Comparison of ENCODE assay signal across 1 cellular context in genomic region chr18:58407263-58407648, GRCh38.
TF ChIP-seq lines count a peak whose summit lies in the region.

No MANE protein-coding gene starts in this region.

TF ChIP-seq in HepG2, 621 proteins besides CTCF, POLR2A, EP300 and RAD21 (continued from another document and continues in another):
- TF ChIP-seq, protein P1, sequence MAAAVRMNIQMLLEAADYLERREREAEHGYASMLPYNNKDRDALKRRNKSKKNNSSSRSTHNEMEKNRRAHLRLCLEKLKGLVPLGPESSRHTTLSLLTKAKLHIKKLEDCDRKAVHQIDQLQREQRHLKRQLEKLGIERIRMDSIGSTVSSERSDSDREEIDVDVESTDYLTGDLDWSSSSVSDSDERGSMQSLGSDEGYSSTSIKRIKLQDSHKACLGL (CRISPR knock-in tag; IDR thresholded peaks at IDR 0.05): no peak
- TF ChIP-seq KDM2A (CRISPR knock-in tag; IDR thresholded peaks at IDR 0.05; ENCODE audit: borderline replicate concordance, low read depth): peak; percentile 27
- no peak for TF ChIP-seq HOXD1 (CRISPR knock-in tag; IDR thresholded peaks at IDR 0.05)
- TF ChIP-seq, protein P2, sequence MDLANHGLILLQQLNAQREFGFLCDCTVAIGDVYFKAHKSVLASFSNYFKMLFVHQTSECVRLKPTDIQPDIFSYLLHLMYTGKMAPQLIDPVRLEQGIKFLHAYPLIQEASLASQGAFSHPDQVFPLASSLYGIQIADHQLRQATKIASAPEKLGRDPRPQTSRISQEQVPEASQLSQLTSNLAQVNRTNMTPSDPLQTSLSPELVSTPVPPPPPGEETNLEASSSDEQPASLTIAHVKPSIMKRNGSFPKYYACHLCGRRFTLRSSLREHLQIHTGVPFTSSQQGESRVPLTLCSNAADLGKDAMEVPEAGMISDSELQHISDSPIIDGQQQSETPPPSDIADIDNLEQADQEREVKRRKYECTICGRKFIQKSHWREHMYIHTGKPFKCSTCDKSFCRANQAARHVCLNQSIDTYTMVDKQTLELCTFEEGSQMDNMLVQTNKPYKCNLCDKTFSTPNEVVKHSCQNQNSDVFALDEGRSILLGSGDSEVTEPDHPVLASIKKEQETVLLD (CRISPR knock-in tag; IDR thresholded peaks at IDR 0.05; ENCODE audit: low read depth): no peak
- TF ChIP-seq CSRNP1 (CRISPR knock-in tag; IDR thresholded peaks at IDR 0.05): no peak
- 0 out of 2 replicates have a peak, but pooled peaks have one; percentile 11 for TF ChIP-seq BRCA1 (CRISPR knock-in tag; IDR thresholded peaks at IDR 0.05)
- TF ChIP-seq MEIS1 (CRISPR knock-in tag; IDR thresholded peaks at IDR 0.05; ENCODE audit: borderline replicate concordance): no peak
- TF ChIP-seq ZNF362 (CRISPR knock-in tag; IDR thresholded peaks at IDR 0.05; ENCODE audit: borderline replicate concordance): no peak
- TF ChIP-seq, protein P3, sequence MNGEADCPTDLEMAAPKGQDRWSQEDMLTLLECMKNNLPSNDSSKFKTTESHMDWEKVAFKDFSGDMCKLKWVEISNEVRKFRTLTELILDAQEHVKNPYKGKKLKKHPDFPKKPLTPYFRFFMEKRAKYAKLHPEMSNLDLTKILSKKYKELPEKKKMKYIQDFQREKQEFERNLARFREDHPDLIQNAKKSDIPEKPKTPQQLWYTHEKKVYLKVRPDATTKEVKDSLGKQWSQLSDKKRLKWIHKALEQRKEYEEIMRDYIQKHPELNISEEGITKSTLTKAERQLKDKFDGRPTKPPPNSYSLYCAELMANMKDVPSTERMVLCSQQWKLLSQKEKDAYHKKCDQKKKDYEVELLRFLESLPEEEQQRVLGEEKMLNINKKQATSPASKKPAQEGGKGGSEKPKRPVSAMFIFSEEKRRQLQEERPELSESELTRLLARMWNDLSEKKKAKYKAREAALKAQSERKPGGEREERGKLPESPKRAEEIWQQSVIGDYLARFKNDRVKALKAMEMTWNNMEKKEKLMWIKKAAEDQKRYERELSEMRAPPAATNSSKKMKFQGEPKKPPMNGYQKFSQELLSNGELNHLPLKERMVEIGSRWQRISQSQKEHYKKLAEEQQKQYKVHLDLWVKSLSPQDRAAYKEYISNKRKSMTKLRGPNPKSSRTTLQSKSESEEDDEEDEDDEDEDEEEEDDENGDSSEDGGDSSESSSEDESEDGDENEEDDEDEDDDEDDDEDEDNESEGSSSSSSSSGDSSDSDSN (CRISPR knock-in tag; IDR thresholded peaks at IDR 0.05): peak; percentile 17; the same call in 1 of the 2 replicates
- no peak for TF ChIP-seq SKIL (CRISPR knock-in tag; IDR thresholded peaks at IDR 0.05; ENCODE audit: borderline replicate concordance)
- TF ChIP-seq NFE2 (CRISPR knock-in tag; IDR thresholded peaks at IDR 0.05): no peak
- no peak for TF ChIP-seq FOXM1 (CRISPR knock-in tag; IDR thresholded peaks at IDR 0.05)
- no peak for TF ChIP-seq NFIC (IDR thresholded peaks at IDR 0.05; ENCODE audit: low read length)
- no peak for TF ChIP-seq HES4 (CRISPR knock-in tag; IDR thresholded peaks at IDR 0.05; ENCODE audit: borderline replicate concordance)
- TF ChIP-seq ZNF709 (CRISPR knock-in tag; IDR thresholded peaks at IDR 0.05): no peak
- TF ChIP-seq FOXP1 (IDR thresholded peaks at IDR 0.05): no peak
- TF ChIP-seq FOXP1 (CRISPR knock-in tag; IDR thresholded peaks at IDR 0.05): peak; percentile 28
- no peak for TF ChIP-seq PRPF4 (IDR thresholded peaks at IDR 0.05; ENCODE audit: low read depth, low read length, poor library complexity, severe bottlenecking)
- TF ChIP-seq ZNF777 (CRISPR knock-in tag; IDR thresholded peaks at IDR 0.05): no peak
- TF ChIP-seq, protein P4, sequence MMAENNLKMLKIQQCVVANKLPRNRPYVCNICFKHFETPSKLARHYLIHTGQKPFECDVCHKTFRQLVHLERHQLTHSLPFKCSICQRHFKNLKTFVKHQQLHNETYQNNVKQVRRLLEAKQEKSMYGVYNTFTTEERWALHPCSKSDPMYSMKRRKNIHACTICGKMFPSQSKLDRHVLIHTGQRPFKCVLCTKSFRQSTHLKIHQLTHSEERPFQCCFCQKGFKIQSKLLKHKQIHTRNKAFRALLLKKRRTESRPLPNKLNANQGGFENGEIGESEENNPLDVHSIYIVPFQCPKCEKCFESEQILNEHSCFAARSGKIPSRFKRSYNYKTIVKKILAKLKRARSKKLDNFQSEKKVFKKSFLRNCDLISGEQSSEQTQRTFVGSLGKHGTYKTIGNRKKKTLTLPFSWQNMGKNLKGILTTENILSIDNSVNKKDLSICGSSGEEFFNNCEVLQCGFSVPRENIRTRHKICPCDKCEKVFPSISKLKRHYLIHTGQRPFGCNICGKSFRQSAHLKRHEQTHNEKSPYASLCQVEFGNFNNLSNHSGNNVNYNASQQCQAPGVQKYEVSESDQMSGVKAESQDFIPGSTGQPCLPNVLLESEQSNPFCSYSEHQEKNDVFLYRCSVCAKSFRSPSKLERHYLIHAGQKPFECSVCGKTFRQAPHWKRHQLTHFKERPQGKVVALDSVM (CRISPR knock-in tag; IDR thresholded peaks at IDR 0.05): no peak
- no peak for TF ChIP-seq HHEX (CRISPR knock-in tag; IDR thresholded peaks at IDR 0.05)
- no peak for TF ChIP-seq ZNF296 (CRISPR knock-in tag; conservative IDR thresholded peaks at IDR 0.05)
- no peak for TF ChIP-seq ZNF264 (CRISPR knock-in tag; IDR thresholded peaks at IDR 0.05)
- TF ChIP-seq SSRP1 (CRISPR knock-in tag; IDR thresholded peaks at IDR 0.05): 0 out of 2 replicates have a peak, but pooled peaks have one; percentile 19
- TF ChIP-seq ZNF644 (CRISPR knock-in tag; IDR thresholded peaks at IDR 0.05; ENCODE audit: low read depth): peak; percentile 11; the same call in 1 of the 2 replicates
- TF ChIP-seq ZNF225 (CRISPR knock-in tag; IDR thresholded peaks at IDR 0.05): no peak; the same call in 1 of the 2 replicates
- peak; percentile 72; the same call in 1 of the 2 replicates for TF ChIP-seq IKZF5 (CRISPR knock-in tag; IDR thresholded peaks at IDR 0.05)
- TF ChIP-seq, protein P5, sequence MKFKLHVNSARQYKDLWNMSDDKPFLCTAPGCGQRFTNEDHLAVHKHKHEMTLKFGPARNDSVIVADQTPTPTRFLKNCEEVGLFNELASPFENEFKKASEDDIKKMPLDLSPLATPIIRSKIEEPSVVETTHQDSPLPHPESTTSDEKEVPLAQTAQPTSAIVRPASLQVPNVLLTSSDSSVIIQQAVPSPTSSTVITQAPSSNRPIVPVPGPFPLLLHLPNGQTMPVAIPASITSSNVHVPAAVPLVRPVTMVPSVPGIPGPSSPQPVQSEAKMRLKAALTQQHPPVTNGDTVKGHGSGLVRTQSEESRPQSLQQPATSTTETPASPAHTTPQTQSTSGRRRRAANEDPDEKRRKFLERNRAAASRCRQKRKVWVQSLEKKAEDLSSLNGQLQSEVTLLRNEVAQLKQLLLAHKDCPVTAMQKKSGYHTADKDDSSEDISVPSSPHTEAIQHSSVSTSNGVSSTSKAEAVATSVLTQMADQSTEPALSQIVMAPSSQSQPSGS (CRISPR knock-in tag; IDR thresholded peaks at IDR 0.05): peak; percentile 18; the same call in 1 of the 2 replicates
- TF ChIP-seq TEAD3 (CRISPR knock-in tag; optimal IDR thresholded peaks at IDR 0.05; ENCODE audit: borderline replicate concordance): peak; percentile 53
- no peak for TF ChIP-seq ZBTB7A (CRISPR knock-in tag; IDR thresholded peaks at IDR 0.05)
- TF ChIP-seq HMG20B (CRISPR knock-in tag; conservative IDR thresholded peaks at IDR 0.05): no peak; the same call in 1 of the 2 replicates
- no peak for TF ChIP-seq ETV6 (CRISPR knock-in tag; conservative IDR thresholded peaks at IDR 0.05)
- TF ChIP-seq ZSCAN31 (CRISPR knock-in tag; IDR thresholded peaks at IDR 0.05; ENCODE audit: low read depth): no peak
- peak; percentile 97 for TF ChIP-seq BRD4 (CRISPR knock-in tag; IDR thresholded peaks at IDR 0.05)
- peak; percentile 15 for TF ChIP-seq MYPOP (CRISPR knock-in tag; IDR thresholded peaks at IDR 0.05)
- no peak for TF ChIP-seq ZNF263 (CRISPR knock-in tag; IDR thresholded peaks at IDR 0.05)
- no peak for TF ChIP-seq ZMYM3 (CRISPR knock-in tag; IDR thresholded peaks at IDR 0.05)
- TF ChIP-seq KLF6 (CRISPR knock-in tag; IDR thresholded peaks at IDR 0.05): 0 out of 2 replicates have a peak, but pooled peaks have one; percentile 40
- no peak for TF ChIP-seq ZNF180 (CRISPR knock-in tag; IDR thresholded peaks at IDR 0.05; ENCODE audit: borderline replicate concordance, low read depth)
- peak; percentile 80 for TF ChIP-seq CEBPG (CRISPR knock-in tag; IDR thresholded peaks at IDR 0.05)
- no peak for TF ChIP-seq NFYC (CRISPR knock-in tag; IDR thresholded peaks at IDR 0.05)
- no peak for TF ChIP-seq DR1 (CRISPR knock-in tag; IDR thresholded peaks at IDR 0.05)
- TF ChIP-seq FOSL1 (CRISPR knock-in tag; IDR thresholded peaks at IDR 0.05; ENCODE audit: borderline replicate concordance): no peak
- TF ChIP-seq REPIN1 (CRISPR knock-in tag; IDR thresholded peaks at IDR 0.05; ENCODE audit: borderline replicate concordance, low read depth): no peak
- no peak for TF ChIP-seq SMYD3 (CRISPR knock-in tag; IDR thresholded peaks at IDR 0.05)
- TF ChIP-seq ZNF382 (CRISPR knock-in tag; IDR thresholded peaks at IDR 0.05; ENCODE audit: borderline replicate concordance): no peak
- TF ChIP-seq TAF1 (CRISPR knock-in tag; IDR thresholded peaks at IDR 0.05): no peak
- TF ChIP-seq ZSCAN12 (CRISPR knock-in tag; IDR thresholded peaks at IDR 0.05): no peak
- 0 out of 2 replicates have a peak, but pooled peaks have one; percentile 12 for TF ChIP-seq SP140L (CRISPR knock-in tag; IDR thresholded peaks at IDR 0.05; ENCODE audit: borderline replicate concordance)
- no peak for TF ChIP-seq ZNF468 (CRISPR knock-in tag; IDR thresholded peaks at IDR 0.05)
- TF ChIP-seq SIN3B (IDR thresholded peaks at IDR 0.05; ENCODE audit: low read length): no peak
- TF ChIP-seq SNAPC2 (CRISPR knock-in tag; IDR thresholded peaks at IDR 0.05): 0 out of 2 replicates have a peak, but pooled peaks have one; percentile 3
- TF ChIP-seq, protein P6, sequence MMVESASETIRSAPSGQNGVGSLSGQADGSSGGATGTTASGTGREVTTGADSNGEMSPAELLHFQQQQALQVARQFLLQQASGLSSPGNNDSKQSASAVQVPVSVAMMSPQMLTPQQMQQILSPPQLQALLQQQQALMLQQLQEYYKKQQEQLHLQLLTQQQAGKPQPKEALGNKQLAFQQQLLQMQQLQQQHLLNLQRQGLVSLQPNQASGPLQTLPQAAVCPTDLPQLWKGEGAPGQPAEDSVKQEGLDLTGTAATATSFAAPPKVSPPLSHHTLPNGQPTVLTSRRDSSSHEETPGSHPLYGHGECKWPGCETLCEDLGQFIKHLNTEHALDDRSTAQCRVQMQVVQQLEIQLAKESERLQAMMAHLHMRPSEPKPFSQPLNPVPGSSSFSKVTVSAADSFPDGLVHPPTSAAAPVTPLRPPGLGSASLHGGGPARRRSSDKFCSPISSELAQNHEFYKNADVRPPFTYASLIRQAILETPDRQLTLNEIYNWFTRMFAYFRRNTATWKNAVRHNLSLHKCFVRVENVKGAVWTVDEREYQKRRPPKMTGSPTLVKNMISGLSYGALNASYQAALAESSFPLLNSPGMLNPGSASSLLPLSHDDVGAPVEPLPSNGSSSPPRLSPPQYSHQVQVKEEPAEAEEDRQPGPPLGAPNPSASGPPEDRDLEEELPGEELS (CRISPR knock-in tag; IDR thresholded peaks at IDR 0.05): no peak
- TF ChIP-seq ZNF205 (CRISPR knock-in tag; IDR thresholded peaks at IDR 0.05): peak; percentile 0; the same call in 1 of the 2 replicates
- TF ChIP-seq NFIB (CRISPR knock-in tag; IDR thresholded peaks at IDR 0.05; ENCODE audit: borderline replicate concordance): no peak
